ENCODE assay signal across 22 cellular contexts in genomic region chr13:63540042-63540441, GRCh38.
"Had no signal": no experiment of that assay in that cellular context is flagged by ENCODE, and none has a peak within 500 bp of the region (broad histone marks: within the 10 kb centered on the region; RNA-seq: fewer than 3 reads in every experiment).

No MANE protein-coding gene starts in this region.

- H3K27ac ChIP-seq: HL-60, KMS-11, SJSA1, SK-N-MC had no signal

- H3K9me3 ChIP-seq: SJSA1 had no signal

- H3K4me3 ChIP-seq: K562, SJSA1, SK-N-MC had no signal

- FAIRE-seq: HTR-8/SVneo, K562, RCC 7860 had no signal

- DNase-seq: Kasumi-1, MV-4-11, NCI-H1048, NCI-H1105, NCI-H1436 treated with DMSO at 0.1 percent for 48 hours, NCI-H1694, NCI-H187 treated with DMSO at 0.1 percent for 48 hours, NCI-H2029 treated with DMSO at 0.1 percent for 48 hours, NCI-H2171 treated with DMSO at 0.1 percent for 48 hours, NCI-H345, NCI-H446 treated with DMSO at 0.1 percent for 48 hours, NCI-H510A treated with DMSO at 0.1 percent for 48 hours, Right ventricle myocardium superior, RPMI8226, SIG-M5 had no signal

- H3K4me1 ChIP-seq: SJSA1 had no signal

- H3K36me3 ChIP-seq: SJSA1 had no signal

- H3K27me3 ChIP-seq: SJSA1 had no signal
